In the genomic region with DNA sequence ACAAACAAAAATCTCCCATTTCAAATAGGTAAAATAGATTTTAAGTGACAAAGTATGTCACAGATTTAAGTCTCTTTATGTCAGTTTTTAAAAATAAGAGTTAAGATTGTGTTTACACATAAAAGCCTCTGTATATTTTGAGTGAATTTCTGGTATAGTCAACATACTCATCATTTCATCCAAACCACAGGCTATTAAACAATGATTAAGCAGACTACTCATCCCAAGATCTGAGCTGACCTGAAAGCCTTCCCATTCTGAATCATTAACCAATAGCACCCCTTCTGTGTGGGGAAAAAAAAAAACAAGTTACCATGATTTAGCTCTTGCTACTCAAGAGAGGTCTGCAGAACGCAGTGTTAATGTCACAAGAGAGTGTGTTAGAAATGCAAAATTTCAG, we compare ENCODE assay signal across 1 cellular context.
TF ChIP-seq lines count a peak whose summit lies in the region.

No MANE protein-coding gene starts in this region.

TF ChIP-seq in GM23338, 12 proteins besides CTCF, POLR2A, EP300 and RAD21 (continued from another document):
- TF ChIP-seq, protein P1, sequence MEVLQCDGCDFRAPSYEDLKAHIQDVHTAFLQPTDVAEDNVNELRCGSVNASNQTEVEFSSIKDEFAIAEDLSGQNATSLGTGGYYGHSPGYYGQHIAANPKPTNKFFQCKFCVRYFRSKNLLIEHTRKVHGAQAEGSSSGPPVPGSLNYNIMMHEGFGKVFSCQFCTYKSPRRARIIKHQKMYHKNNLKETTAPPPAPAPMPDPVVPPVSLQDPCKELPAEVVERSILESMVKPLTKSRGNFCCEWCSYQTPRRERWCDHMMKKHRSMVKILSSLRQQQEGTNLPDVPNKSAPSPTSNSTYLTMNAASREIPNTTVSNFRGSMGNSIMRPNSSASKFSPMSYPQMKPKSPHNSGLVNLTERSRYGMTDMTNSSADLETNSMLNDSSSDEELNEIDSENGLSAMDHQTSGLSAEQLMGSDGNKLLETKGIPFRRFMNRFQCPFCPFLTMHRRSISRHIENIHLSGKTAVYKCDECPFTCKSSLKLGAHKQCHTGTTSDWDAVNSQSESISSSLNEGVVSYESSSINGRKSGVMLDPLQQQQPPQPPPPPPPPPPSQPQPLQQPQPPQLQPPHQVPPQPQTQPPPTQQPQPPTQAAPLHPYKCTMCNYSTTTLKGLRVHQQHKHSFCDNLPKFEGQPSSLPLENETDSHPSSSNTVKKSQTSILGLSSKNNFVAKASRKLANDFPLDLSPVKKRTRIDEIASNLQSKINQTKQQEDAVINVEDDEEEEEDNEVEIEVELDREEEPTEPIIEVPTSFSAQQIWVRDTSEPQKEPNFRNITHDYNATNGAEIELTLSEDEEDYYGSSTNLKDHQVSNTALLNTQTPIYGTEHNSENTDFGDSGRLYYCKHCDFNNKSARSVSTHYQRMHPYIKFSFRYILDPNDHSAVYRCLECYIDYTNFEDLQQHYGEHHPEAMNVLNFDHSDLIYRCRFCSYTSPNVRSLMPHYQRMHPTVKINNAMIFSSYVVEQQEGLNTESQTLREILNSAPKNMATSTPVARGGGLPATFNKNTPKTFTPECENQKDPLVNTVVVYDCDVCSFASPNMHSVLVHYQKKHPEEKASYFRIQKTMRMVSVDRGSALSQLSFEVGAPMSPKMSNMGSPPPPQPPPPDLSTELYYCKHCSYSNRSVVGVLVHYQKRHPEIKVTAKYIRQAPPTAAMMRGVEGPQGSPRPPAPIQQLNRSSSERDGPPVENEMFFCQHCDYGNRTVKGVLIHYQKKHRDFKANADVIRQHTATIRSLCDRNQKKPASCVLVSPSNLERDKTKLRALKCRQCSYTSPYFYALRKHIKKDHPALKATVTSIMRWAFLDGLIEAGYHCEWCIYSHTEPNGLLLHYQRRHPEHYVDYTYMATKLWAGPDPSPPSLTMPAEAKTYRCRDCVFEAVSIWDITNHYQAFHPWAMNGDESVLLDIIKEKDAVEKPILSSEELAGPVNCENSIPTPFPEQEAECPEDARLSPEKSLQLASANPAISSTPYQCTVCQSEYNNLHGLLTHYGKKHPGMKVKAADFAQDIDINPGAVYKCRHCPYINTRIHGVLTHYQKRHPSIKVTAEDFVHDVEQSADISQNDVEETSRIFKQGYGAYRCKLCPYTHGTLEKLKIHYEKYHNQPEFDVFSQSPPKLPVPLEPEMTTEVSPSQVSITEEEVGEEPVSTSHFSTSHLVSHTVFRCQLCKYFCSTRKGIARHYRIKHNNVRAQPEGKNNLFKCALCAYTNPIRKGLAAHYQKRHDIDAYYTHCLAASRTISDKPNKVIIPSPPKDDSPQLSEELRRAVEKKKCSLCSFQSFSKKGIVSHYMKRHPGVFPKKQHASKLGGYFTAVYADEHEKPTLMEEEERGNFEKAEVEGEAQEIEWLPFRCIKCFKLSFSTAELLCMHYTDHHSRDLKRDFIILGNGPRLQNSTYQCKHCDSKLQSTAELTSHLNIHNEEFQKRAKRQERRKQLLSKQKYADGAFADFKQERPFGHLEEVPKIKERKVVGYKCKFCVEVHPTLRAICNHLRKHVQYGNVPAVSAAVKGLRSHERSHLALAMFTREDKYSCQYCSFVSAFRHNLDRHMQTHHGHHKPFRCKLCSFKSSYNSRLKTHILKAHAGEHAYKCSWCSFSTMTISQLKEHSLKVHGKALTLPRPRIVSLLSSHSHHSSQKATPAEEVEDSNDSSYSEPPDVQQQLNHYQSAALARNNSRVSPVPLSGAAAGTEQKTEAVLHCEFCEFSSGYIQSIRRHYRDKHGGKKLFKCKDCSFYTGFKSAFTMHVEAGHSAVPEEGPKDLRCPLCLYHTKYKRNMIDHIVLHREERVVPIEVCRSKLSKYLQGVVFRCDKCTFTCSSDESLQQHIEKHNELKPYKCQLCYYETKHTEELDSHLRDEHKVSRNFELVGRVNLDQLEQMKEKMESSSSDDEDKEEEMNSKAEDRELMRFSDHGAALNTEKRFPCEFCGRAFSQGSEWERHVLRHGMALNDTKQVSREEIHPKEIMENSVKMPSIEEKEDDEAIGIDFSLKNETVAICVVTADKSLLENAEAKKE (CRISPR knock-in tag; IDR thresholded peaks at IDR 0.05): no peak
- TF ChIP-seq ZNF331 (CRISPR knock-in tag; IDR thresholded peaks at IDR 0.05; ENCODE audit: low read depth): no peak
- no peak for TF ChIP-seq EZH2phosphoT487 (IDR thresholded peaks at IDR 0.05; ENCODE audit: unreplicated experiment)
- TF ChIP-seq NANOG (IDR thresholded peaks at IDR 0.05; ENCODE audit: borderline replicate concordance): no peak
- TF ChIP-seq ZNF114 (CRISPR knock-in tag; IDR thresholded peaks at IDR 0.05): no peak
TF ChIP-seq in GM23338: peak in this region for 0.
